ENCODE assay signal across 28 cellular contexts in genomic region chr11:39174228-39174627, GRCh38.
"Had no signal": no experiment of that assay in that cellular context is flagged by ENCODE, and none has a peak within 500 bp of the region (broad histone marks: within the 10 kb centered on the region; RNA-seq: fewer than 3 reads in every experiment).

No MANE protein-coding gene starts in this region.

- H3K4me1 ChIP-seq: parathyroid adenoma, psoas muscle, right lobe of liver, sigmoid colon, thyroid gland, tibial nerve, upper lobe of right lung, uterus had no signal

- H3K36me3 ChIP-seq: neutrophil, right lobe of liver, sigmoid colon, stomach, thoracic aorta, thyroid gland, tibial nerve, upper lobe of right lung, uterus had no signal

- H3K27ac Mint-ChIP-seq: naive thymus-derived CD4-positive, alpha-beta T cell; natural killer cell; nephron progenitor cell; progenitor cell of endocrine pancreas; stimulated activated effector memory CD8-positive, alpha-beta T cell treated with anti-CD3 and anti-CD28 coated beads, Interleukin-12 subunit alpha, Interleukin-12 subunit beta, amount 100 ng/mL, for 72 hours; stimulated activated naive B cell treated with anti-CD40 and anti-IgM and Interleukin-4, amounts not matched to agents 10 μg/mL and 1 μg/mL and 100 μg/mL, for 72 hours; stimulated activated naive CD8-positive, alpha-beta T cell treated with anti-CD3 and anti-CD28 coated beads, Interleukin-15, Interleukin-2, amounts not matched to agents 100 ng/mL and 50 ng/mL, for 24 hours had no signal

- ATAC-seq: naive thymus-derived CD4-positive, alpha-beta T cell; natural killer cell; psoas muscle; right cardiac atrium; right lobe of liver; stimulated activated effector memory CD8-positive, alpha-beta T cell treated with anti-CD3 and anti-CD28 coated beads, Interleukin-12 subunit alpha, Interleukin-12 subunit beta, amount 100 ng/mL, for 72 hours; stimulated activated naive B cell treated with anti-CD40 and anti-IgM and Interleukin-4, amounts not matched to agents 10 μg/mL and 1 μg/mL and 100 μg/mL, for 72 hours; upper lobe of right lung had no signal

- H3K9me3 ChIP-seq: neutrophil, psoas muscle, right lobe of liver, sigmoid colon, stomach, thoracic aorta, thyroid gland, tibial nerve, upper lobe of right lung, uterus had no signal

- H3K27me3 ChIP-seq: neutrophil, sigmoid colon, stomach, thyroid gland, tibial nerve, upper lobe of right lung had no signal

- H3K27ac ChIP-seq: neutrophil, parathyroid adenoma, psoas muscle, right lobe of liver, sigmoid colon, stomach, thoracic aorta, thyroid gland, tibial nerve, upper lobe of right lung, uterus had no signal

- H3K4me1 Mint-ChIP-seq: naive thymus-derived CD4-positive, alpha-beta T cell; natural killer cell; nephron progenitor cell; neural crest cell; stimulated activated effector memory CD8-positive, alpha-beta T cell treated with anti-CD3 and anti-CD28 coated beads, Interleukin-12 subunit alpha, Interleukin-12 subunit beta, amount 100 ng/mL, for 72 hours; stimulated activated naive B cell treated with anti-CD40 and anti-IgM and Interleukin-4, amounts not matched to agents 10 μg/mL and 1 μg/mL and 100 μg/mL, for 72 hours had no signal

- FAIRE-seq: small intestine had no signal

- DNase-seq: naive thymus-derived CD4-positive, alpha-beta T cell; natural killer cell; nephron progenitor cell; nucleus accumbens; psoas muscle; right cardiac atrium; right lobe of liver; sigmoid colon; small intestine; stimulated activated CD4-positive, alpha-beta T cell treated with anti-CD3 and anti-CD28 coated beads, Interleukin-15, amount 100 ng/mL, for 24 hours; stimulated activated CD4-positive, alpha-beta T cell treated with anti-CD3 and anti-CD28 coated beads, Interleukin-2, amount 100 ng/mL, for 24 hours; stimulated activated CD4-positive, alpha-beta T cell treated with anti-CD3 and anti-CD28 coated beads, Interleukin-2, amount 100 ng/mL, for 48 hours; stimulated activated CD4-positive, alpha-beta T cell treated with anti-CD3 and anti-CD28 coated beads, Interleukin-4, amount 100 ng/mL, for 24 hours; stimulated activated naive B cell treated with anti-CD40 and anti-IgM and Interleukin-4, amounts not matched to agents 10 μg/mL and 1 μg/mL and 100 μg/mL, for 72 hours; stimulated activated naive CD4-positive, alpha-beta T cell treated with Interleukin-2 at 50 U/mL for 16 hours; stomach; thyroid gland; trophoblast cell; upper lobe of right lung; uterus had no signal

- H3K27me3 Mint-ChIP-seq: naive thymus-derived CD4-positive, alpha-beta T cell; progenitor cell of endocrine pancreas; stimulated activated naive B cell treated with anti-CD40 and anti-IgM and Interleukin-4, amounts not matched to agents 10 μg/mL and 1 μg/mL and 100 μg/mL, for 72 hours; stimulated activated naive CD8-positive, alpha-beta T cell treated with anti-CD3 and anti-CD28 coated beads, Interleukin-15, Interleukin-2, amounts not matched to agents 100 ng/mL and 50 ng/mL, for 24 hours had no signal

- H3K4me3 ChIP-seq: psoas muscle, right lobe of liver, sigmoid colon, stomach, thoracic aorta, thyroid gland, tibial nerve, upper lobe of right lung, uterus had no signal

- H3K36me3 Mint-ChIP-seq: naive thymus-derived CD4-positive, alpha-beta T cell; natural killer cell; stimulated activated effector memory CD8-positive, alpha-beta T cell treated with anti-CD3 and anti-CD28 coated beads, Interleukin-12 subunit alpha, Interleukin-12 subunit beta, amount 100 ng/mL, for 72 hours; stimulated activated naive B cell treated with anti-CD40 and anti-IgM and Interleukin-4, amounts not matched to agents 10 μg/mL and 1 μg/mL and 100 μg/mL, for 72 hours had no signal

- H3K4me3 Mint-ChIP-seq: naive thymus-derived CD4-positive, alpha-beta T cell; natural killer cell; nephron progenitor cell; neural crest cell; stimulated activated effector memory CD8-positive, alpha-beta T cell treated with anti-CD3 and anti-CD28 coated beads, Interleukin-12 subunit alpha, Interleukin-12 subunit beta, amount 100 ng/mL, for 72 hours; stimulated activated naive B cell treated with anti-CD40 and anti-IgM and Interleukin-4, amounts not matched to agents 10 μg/mL and 1 μg/mL and 100 μg/mL, for 72 hours; stimulated activated naive CD8-positive, alpha-beta T cell treated with anti-CD3 and anti-CD28 coated beads, Interleukin-15, Interleukin-2, amounts not matched to agents 100 ng/mL and 50 ng/mL, for 24 hours had no signal

- H3K9me3 Mint-ChIP-seq: nephron progenitor cell, neural crest cell had no signal
